Comparison of ENCODE assay signal across 28 cellular contexts in genomic region chr13:100922599-100922998, GRCh38.
"Had no signal": no experiment of that assay in that cellular context is flagged by ENCODE, and none has a peak within 500 bp of the region (broad histone marks: within the 10 kb centered on the region; RNA-seq: fewer than 3 reads in every experiment).

No MANE protein-coding gene starts in this region.

- DNase-seq: hypothalamus; immature natural killer cell; islet precursor cell; left ventricle myocardium inferior; midbrain; mucosa of descending colon; naive thymus-derived CD4-positive, alpha-beta T cell; nucleus accumbens; pancreas; posterior cingulate gyrus; retina; right cardiac atrium; sigmoid colon; small intestine; spleen; stimulated activated CD4-positive, alpha-beta T cell treated with anti-CD3 and anti-CD28 coated beads, Interleukin-4, amount 100 ng/mL, for 24 hours; stimulated activated naive CD4-positive, alpha-beta T cell; tibial artery; trophoblast cell; upper lobe of right lung had no signal

- H3K27ac Mint-ChIP-seq: immature natural killer cell; memory B cell; naive thymus-derived CD4-positive, alpha-beta T cell; natural killer cell treated with Interleukin-12 subunit alpha and Interleukin-12 subunit beta and Interleukin-15 and Interleukin-18, amount 100 ng/mL, for 72 hours; stimulated activated effector memory CD8-positive, alpha-beta T cell treated with anti-CD3 and anti-CD28 coated beads, Interleukin-12 subunit alpha, Interleukin-12 subunit beta, amount 100 ng/mL, for 72 hours; stimulated activated naive CD8-positive, alpha-beta T cell treated with anti-CD3 and anti-CD28 coated beads, Interleukin-15, Interleukin-2, amounts not matched to agents 100 ng/mL and 50 ng/mL, for 24 hours had no signal

- H3K27me3 ChIP-seq: pancreas, sigmoid colon, spleen, suprapubic skin, tibial artery, upper lobe of right lung had no signal

- H3K9me3 ChIP-seq: left ventricle myocardium inferior, mucosa of descending colon, pancreas, prostate gland, sigmoid colon, spleen, suprapubic skin, thoracic aorta, tibial artery, upper lobe of right lung had no signal

- H3K4me1 Mint-ChIP-seq: immature natural killer cell; memory B cell; naive thymus-derived CD4-positive, alpha-beta T cell; stimulated activated effector memory CD8-positive, alpha-beta T cell treated with anti-CD3 and anti-CD28 coated beads, Interleukin-12 subunit alpha, Interleukin-12 subunit beta, amount 100 ng/mL, for 72 hours had no signal

- H3K27me3 Mint-ChIP-seq: stimulated activated naive CD8-positive, alpha-beta T cell treated with anti-CD3 and anti-CD28 coated beads, Interleukin-15, Interleukin-2, amounts not matched to agents 100 ng/mL and 50 ng/mL, for 24 hours had no signal

- H3K4me3 Mint-ChIP-seq: immature natural killer cell; memory B cell; naive thymus-derived CD4-positive, alpha-beta T cell; natural killer cell treated with Interleukin-12 subunit alpha and Interleukin-12 subunit beta and Interleukin-15 and Interleukin-18, amount 100 ng/mL, for 72 hours; stimulated activated effector memory CD8-positive, alpha-beta T cell treated with anti-CD3 and anti-CD28 coated beads, Interleukin-12 subunit alpha, Interleukin-12 subunit beta, amount 100 ng/mL, for 72 hours; stimulated activated naive CD8-positive, alpha-beta T cell treated with anti-CD3 and anti-CD28 coated beads, Interleukin-15, Interleukin-2, amounts not matched to agents 100 ng/mL and 50 ng/mL, for 24 hours had no signal

- H3K4me3 ChIP-seq: left ventricle myocardium inferior, lung, mucosa of descending colon, pancreas, prostate gland, sigmoid colon, spleen, suprapubic skin, thoracic aorta, tibial artery, upper lobe of right lung had no signal

- H3K4me1 ChIP-seq: left ventricle myocardium inferior, pancreas, prostate gland, sigmoid colon, spleen, suprapubic skin, tibial artery, upper lobe of right lung had no signal

- H3K36me3 Mint-ChIP-seq: immature natural killer cell; memory B cell; naive thymus-derived CD4-positive, alpha-beta T cell; natural killer cell treated with Interleukin-12 subunit alpha and Interleukin-12 subunit beta and Interleukin-15 and Interleukin-18, amount 100 ng/mL, for 72 hours; stimulated activated effector memory CD8-positive, alpha-beta T cell treated with anti-CD3 and anti-CD28 coated beads, Interleukin-12 subunit alpha, Interleukin-12 subunit beta, amount 100 ng/mL, for 72 hours had no signal

- H3K36me3 ChIP-seq: left ventricle myocardium inferior, pancreas, prostate gland, sigmoid colon, spleen, suprapubic skin, thoracic aorta, tibial artery, upper lobe of right lung had no signal

- ATAC-seq: mucosa of descending colon; naive thymus-derived CD4-positive, alpha-beta T cell; natural killer cell treated with Interleukin-12 subunit alpha and Interleukin-12 subunit beta and Interleukin-15 and Interleukin-18, amount 100 ng/mL, for 72 hours; pancreas; right cardiac atrium; stimulated activated effector memory CD8-positive, alpha-beta T cell treated with anti-CD3 and anti-CD28 coated beads, Interleukin-12 subunit alpha, Interleukin-12 subunit beta, amount 100 ng/mL, for 72 hours; upper lobe of right lung had no signal

- H3K27ac ChIP-seq: left ventricle myocardium inferior, pancreas, prostate gland, sigmoid colon, spleen, suprapubic skin, thoracic aorta, tibial artery, upper lobe of right lung had no signal
